Comparison of ENCODE assay signal across 8 cellular contexts in genomic region chr1:236063919-236064673, GRCh38. TPM values are rescaled to one million over a fixed set of nuclear protein-coding genes. Genes with fewer than 3 reads are reported as not detected.
DNase-seq lines count a peak whose midpoint lies in the region; ATAC-seq and TF ChIP-seq lines count a peak whose summit lies in the region.

No MANE protein-coding gene starts in this region.

- CTCF ChIA-PET in RWPE1 (lab: Yijun Ruan, JAX): interaction anchor here (1.0 kb wide), 1 partner anchor 47 kb away, joined by 5 read pairs; no protein-coding TSS in a partner anchor

- no peak for TF ChIP-seq CTCF in RWPE1 (conservative IDR thresholded peaks at IDR 0.05; ENCODE audit: low read depth)

- POLR2A ChIA-PET in RWPE1 (lab: Yijun Ruan, JAX; ENCODE audit: low non-redundant PET): no interaction called here

- no peak overlapping the region for H3K27ac Mint-ChIP-seq in stimulated activated naive CD8-positive, alpha-beta T cell treated with anti-CD3 and anti-CD28 coated beads, Interleukin-15, Interleukin-2, amounts not matched to agents 100 ng/mL and 50 ng/mL, for 24 hours

- peaks cover 51% of the 10 kb centered on the region for H3K27me3 Mint-ChIP-seq in stimulated activated naive CD8-positive, alpha-beta T cell treated with anti-CD3 and anti-CD28 coated beads, Interleukin-15, Interleukin-2, amounts not matched to agents 100 ng/mL and 50 ng/mL, for 24 hours

- H3K9me3 Mint-ChIP-seq in stimulated activated naive CD8-positive, alpha-beta T cell treated with anti-CD3 and anti-CD28 coated beads, Interleukin-15, Interleukin-2, amounts not matched to agents 100 ng/mL and 50 ng/mL, for 24 hours: no peaks in the 10 kb centered on the region

- peak overlapping the region; percentile 54 for H3K4me3 Mint-ChIP-seq in stimulated activated naive CD8-positive, alpha-beta T cell treated with anti-CD3 and anti-CD28 coated beads, Interleukin-15, Interleukin-2, amounts not matched to agents 100 ng/mL and 50 ng/mL, for 24 hours

- peaks cover 24% of the 10 kb centered on the region for H3K4me1 Mint-ChIP-seq in stimulated activated naive CD8-positive, alpha-beta T cell treated with anti-CD3 and anti-CD28 coated beads, Interleukin-15, Interleukin-2, amounts not matched to agents 100 ng/mL and 50 ng/mL, for 24 hours (ENCODE audit: low read depth)

- DNase-seq in AG08395 (ENCODE audit: low spot score) (peak; percentile 67), GM19238 (ENCODE audit: insufficient read length, low spot score) (peak; percentile 35), RWPE1 (ENCODE audit: low spot score) (peak; percentile 44), dedifferentiated amniotic fluid mesenchymal stem cell (ENCODE audit: extremely low spot score) (peak; percentile 60), left lobe of liver (ENCODE audit: low spot score) (peak; percentile 94), NAMALWA (ENCODE audit: low spot score) (no peak)

- H3K36me3 Mint-ChIP-seq in stimulated activated naive CD8-positive, alpha-beta T cell treated with anti-CD3 and anti-CD28 coated beads, Interleukin-15, Interleukin-2, amounts not matched to agents 100 ng/mL and 50 ng/mL, for 24 hours (ENCODE audit: low read depth): no peaks in the 10 kb centered on the region

- ATAC-seq in left lobe of liver (peak; percentile 73), HG02870 (IDR thresholded peaks at IDR 0.05; ENCODE audit: unreplicated experiment) (no peak)

- H3K27ac ChIP-seq in RWPE1: peak overlapping the region; percentile 45

RNA-seq across cellular contexts. Expression of gene NID1, which starts 0.8 kb away (rescaled TPM):
- total RNA-seq in left lobe of liver: 49.7 TPM
